ENCODE assay signal across 8 cellular contexts in genomic region chr17:8118769-8119574, GRCh38.
DNase-seq lines count a peak whose midpoint lies in the region; ATAC-seq lines count a peak whose summit lies in the region.

No MANE protein-coding gene starts in this region.

- peak; percentile 42 for ATAC-seq in GM19025 (IDR thresholded peaks at IDR 0.05; ENCODE audit: low read depth, unreplicated experiment)

- DNase-seq in AG08396 (ENCODE audit: low spot score) (peak; percentile 87), HUDEP-2 (lab: John Stamatoyannopoulos, UW; ENCODE audit: unreplicated experiment in 76 of 76) (peak in 68 of 76 experiments; percentile 50 to 95 (median 78)), OCI-M2 (lab: John Stamatoyannopoulos, UW; ENCODE audit: unreplicated experiment) (peak; percentile 94), activated T-cell treated with anti-CD3 and anti-CD28 coated beads for 24 hours (ENCODE audit: low read depth) (peak; percentile 79), epidermal melanocyte (ENCODE audit: insufficient read length, low spot score) (peak; percentile 82), midbrain (lab: John Stamatoyannopoulos, UW) (peak; percentile 92)
- peak; percentile 67 to 73 for DNase-seq in stimulated activated CD8-positive, alpha-beta memory T cell treated with anti-CD3 and anti-CD28 coated beads, Interleukin-15, amount 100 ng/mL, for 4 hours (ENCODE audit: low read depth in 2 of 2)

Comparison
In these comparisons a context has a peak if more than half of its experiments do, and no peak if none do; other contexts are left out.
1. Peak in every context shown above with its lines: DNase-seq and ATAC-seq.